In the genomic region with DNA sequence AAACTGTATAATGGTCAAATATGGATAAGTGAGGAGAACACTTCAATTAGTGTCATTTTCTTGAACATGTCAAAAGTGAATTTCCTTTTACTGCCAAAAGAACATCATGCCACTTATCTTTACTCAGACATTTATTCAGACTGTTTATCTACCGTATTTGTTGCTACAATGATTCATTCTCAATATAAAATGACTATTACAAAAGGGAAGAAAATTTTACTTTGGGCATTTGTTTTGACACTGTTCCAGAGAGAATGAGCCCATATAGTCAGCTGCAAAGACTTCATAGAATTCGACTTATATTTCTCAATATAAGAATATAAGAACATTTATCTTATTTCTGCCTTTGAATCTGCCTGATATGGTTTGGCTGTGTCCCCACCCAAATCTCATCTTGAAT, we compare ENCODE assay signal across 23 cellular contexts.
DNase-seq lines count a peak whose midpoint lies in the region; ATAC-seq lines count a peak whose summit lies in the region.
"Had no signal": no experiment of that assay in that cellular context is flagged by ENCODE, and none has a peak within 500 bp of the region (broad histone marks: within the 10 kb centered on the region; RNA-seq: fewer than 3 reads in every experiment).

No MANE protein-coding gene starts in this region.

- H3K9me3 ChIP-seq in adipocyte (ENCODE audit: control insufficient read depth, low read length): no peaks in the 10 kb centered on the region
- H3K9me3 ChIP-seq: Peyer's patch had no signal

- DNase-seq in A172 (ENCODE audit: low spot score) (peak; percentile 11), EL (peak; percentile 8), adipocyte (ENCODE audit: low read depth) (peak; percentile 60), fibroblast of peridontal ligament (ENCODE audit: extremely low read depth) (peak; percentile 18), DMS114 treated with DMSO at 0.1 percent for 48 hours (lab: John Stamatoyannopoulos, UW; ENCODE audit: unreplicated experiment) (no peak), cardiac septum (ENCODE audit: low spot score) (no peak)
- no peak for DNase-seq in activated CD4-positive, CD25-positive, alpha-beta regulatory T cell treated with anti-CD3 and anti-CD28 coated beads, Interleukin-2, amount 50 U/mL, for 72 hours
- DNase-seq: C1 segment of cervical spinal cord; CD4-positive, alpha-beta memory T cell; COR-L47; DND-41; GM23248; H9; NCI-H1092; NCI-H1417 treated with DMSO at 0.1 percent for 48 hours; NCI-H187; NCI-H2171 treated with DMSO at 0.1 percent for 48 hours; NCI-H526 treated with DMSO at 0.1 percent for 48 hours; Peyer's patch; SHP77 treated with DMSO at 0.1 percent for 48 hours; T-helper 1 cell had no signal

- no peak for ATAC-seq in HG03196 (IDR thresholded peaks at IDR 0.05; ENCODE audit: unreplicated experiment)

- no peaks in the 10 kb centered on the region for H3K36me3 ChIP-seq in adipocyte (ENCODE audit: control insufficient read depth, insufficient read depth, low read length, severe bottlenecking)
- H3K36me3 ChIP-seq: Peyer's patch had no signal

- intact Hi-C loops in cardiac septum (cut with DNase I): no loop called here

- H3K27me3 ChIP-seq in adipocyte (replicated peaks; ENCODE audit: control insufficient read depth, insufficient read depth, low read length): no peaks in the 10 kb centered on the region
- H3K27me3 ChIP-seq: Peyer's patch had no signal

- H3K4me1 ChIP-seq in adipocyte (ENCODE audit: control insufficient read depth, insufficient read depth, low read length): no peaks in the 10 kb centered on the region
- H3K4me1 ChIP-seq: Peyer's patch had no signal

- no peak overlapping the region for H3K4me3 ChIP-seq in adipocyte (ENCODE audit: low read length)
- H3K4me3 ChIP-seq: GM23248, Peyer's patch had no signal

- H3K9ac ChIP-seq in adipocyte (ENCODE audit: low read length): no peak overlapping the region
- H3K9ac ChIP-seq: GM23248, KMS-11 had no signal

Comparison
In these comparisons a context has a peak if more than half of its experiments do, and no peak if none do; other contexts are left out.
1. DNase-seq: peak in A172 (single experiment), EL (single experiment), adipocyte (single experiment) and fibroblast of peridontal ligament (single experiment); none in DMS114 treated with DMSO at 0.1 percent for 48 hours (single experiment), cardiac septum (single experiment) and activated CD4-positive, CD25-positive, alpha-beta regulatory T cell treated with anti-CD3 and anti-CD28 coated beads, Interleukin-2, amount 50 U/mL, for 72 hours (single experiment).